Comparison of ENCODE assay signal across 23 cellular contexts in the genomic region with DNA sequence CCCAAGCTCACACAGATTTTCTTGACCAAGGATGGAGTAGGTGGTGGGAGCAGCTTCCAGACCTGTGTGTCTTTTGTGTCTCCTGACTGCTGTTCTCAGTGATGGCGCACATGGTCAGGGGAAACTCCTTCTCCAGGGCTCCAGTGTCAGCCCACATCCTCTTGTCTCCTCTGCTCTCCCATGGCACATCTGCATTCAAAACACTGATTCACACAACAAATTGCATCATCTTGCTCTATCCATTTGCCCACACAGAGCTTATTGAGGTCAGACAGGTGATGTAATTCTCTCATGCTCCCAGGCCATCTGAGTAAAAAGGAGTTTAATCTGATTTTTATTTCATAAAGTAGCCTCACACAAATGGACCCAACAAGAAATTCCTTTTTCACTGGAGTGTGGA. TPM values are rescaled to one million over a fixed set of nuclear protein-coding genes. Genes with fewer than 3 reads are reported as not detected.
"Had no signal": no experiment of that assay in that cellular context is flagged by ENCODE, and none has a peak within 500 bp of the region (broad histone marks: within the 10 kb centered on the region; RNA-seq: fewer than 3 reads in every experiment).

No MANE protein-coding gene starts in this region.

- H3K27ac Mint-ChIP-seq: naive B cell; nephron; stimulated activated effector memory CD8-positive, alpha-beta T cell treated with anti-CD3 and anti-CD28 coated beads, Interleukin-12 subunit alpha, Interleukin-12 subunit beta, amount 100 ng/mL, for 72 hours; stimulated activated naive CD8-positive, alpha-beta T cell treated with anti-CD3 and anti-CD28 coated beads, Interleukin-15, Interleukin-2, amounts not matched to agents 100 ng/mL and 50 ng/mL, for 24 hours had no signal

- H3K4me1 Mint-ChIP-seq: naive B cell; stimulated activated effector memory CD8-positive, alpha-beta T cell treated with anti-CD3 and anti-CD28 coated beads, Interleukin-12 subunit alpha, Interleukin-12 subunit beta, amount 100 ng/mL, for 72 hours had no signal

- ATAC-seq: foreskin keratinocyte; left cardiac atrium; left ventricle myocardium superior; psoas muscle; right lobe of liver; stimulated activated effector memory CD8-positive, alpha-beta T cell treated with anti-CD3 and anti-CD28 coated beads, Interleukin-12 subunit alpha, Interleukin-12 subunit beta, amount 100 ng/mL, for 72 hours had no signal

- H3K9me3 ChIP-seq: neutrophil, psoas muscle, right lobe of liver, uterus had no signal

- H3K27me3 Mint-ChIP-seq: naive B cell; stimulated activated naive CD8-positive, alpha-beta T cell treated with anti-CD3 and anti-CD28 coated beads, Interleukin-15, Interleukin-2, amounts not matched to agents 100 ng/mL and 50 ng/mL, for 24 hours had no signal

- H3K4me3 Mint-ChIP-seq: naive B cell; nephron; stimulated activated effector memory CD8-positive, alpha-beta T cell treated with anti-CD3 and anti-CD28 coated beads, Interleukin-12 subunit alpha, Interleukin-12 subunit beta, amount 100 ng/mL, for 72 hours; stimulated activated naive CD8-positive, alpha-beta T cell treated with anti-CD3 and anti-CD28 coated beads, Interleukin-15, Interleukin-2, amounts not matched to agents 100 ng/mL and 50 ng/mL, for 24 hours had no signal

- H3K36me3 Mint-ChIP-seq: naive B cell; stimulated activated effector memory CD8-positive, alpha-beta T cell treated with anti-CD3 and anti-CD28 coated beads, Interleukin-12 subunit alpha, Interleukin-12 subunit beta, amount 100 ng/mL, for 72 hours had no signal

- DNase-seq: dermis blood vessel endothelial cell; esophagus squamous epithelium; foreskin keratinocyte; head of caudate nucleus; kidney; left cardiac atrium; left ventricle myocardium superior; mesenchymal stem cell; naive B cell; psoas muscle; retina; right lobe of liver; stimulated activated CD4-positive, alpha-beta T cell treated with anti-CD3 and anti-CD28 coated beads, Interleukin-4, amount 100 ng/mL, for 1 hour; stimulated activated CD8-positive, alpha-beta memory T cell treated with anti-CD3 and anti-CD28 coated beads, Interleukin-4, amount 100 ng/mL, for 48 hours; tibial artery; upper lobe of left lung; uterus had no signal

RNA-seq across cellular contexts. Expression of a gene that starts 21.9 kb away (rescaled TPM):
- total RNA-seq: dermis blood vessel endothelial cell, epithelial cell of proximal tubule, foreskin keratinocyte, osteoblast had no signal
